Comparison of ENCODE assay signal across 8 cellular contexts in genomic region chr17:45490615-45491433, GRCh38. TPM values are rescaled to one million over a fixed set of nuclear protein-coding genes. Genes with fewer than 3 reads are reported as not detected.
DNase-seq lines count a peak whose midpoint lies in the region; ATAC-seq and TF ChIP-seq lines count a peak whose summit lies in the region.
"Not testable (repeated sequence)": the region's sequence is repeated elsewhere in the genome, so short reads cannot be mapped to it uniquely, and the experiment has no call there.

TSS of gene PLEKHM1 (minus strand) at chr17:45490721. CDS start at chr17:45482484, 8,237 bp downstream.

- not testable (repeated sequence) for TF ChIP-seq CTCF in Loucy (conservative IDR thresholded peaks at IDR 0.05; ENCODE audit: low read length); fibroblast of the aortic adventitia (IDR thresholded peaks at IDR 0.05; ENCODE audit: insufficient read depth, low read length)

- H3K9me3 ChIP-seq in Loucy (ENCODE audit: insufficient read depth, low read depth, low read length), result not testable (repeated sequence)

- H3K4me2 ChIP-seq in Loucy (ENCODE audit: low read depth, low read length, poor library complexity, severe bottlenecking), result peak within 1 kb of the TSS; percentile 89

- H3K27me3 ChIP-seq in H7 (ENCODE audit: control insufficient read depth, insufficient read depth, low read length); Loucy (ENCODE audit: insufficient read depth, low read length, poor library complexity, severe bottlenecking): not testable (repeated sequence)

- peak; percentile 99 for ATAC-seq in natural killer cell treated with Interleukin-12 subunit alpha and Interleukin-12 subunit beta and Interleukin-15 and Interleukin-18, amount 100 ng/mL, for 72 hours

- H3K36me3 Mint-ChIP-seq in natural killer cell treated with Interleukin-12 subunit alpha and Interleukin-12 subunit beta and Interleukin-15 and Interleukin-18, amount 100 ng/mL, for 72 hours, result not testable (repeated sequence)

- H2AFZ ChIP-seq in Loucy (ENCODE audit: low read length), result not testable (repeated sequence)

- H3K27ac Mint-ChIP-seq in natural killer cell treated with Interleukin-12 subunit alpha and Interleukin-12 subunit beta and Interleukin-15 and Interleukin-18, amount 100 ng/mL, for 72 hours, result peak within 1 kb of the TSS; percentile 83 to 94

- peak within 1 kb of the TSS; percentile 76 for H3K9ac ChIP-seq in Loucy (ENCODE audit: low read depth, low read length, poor library complexity, severe bottlenecking)

- H3K4me3 Mint-ChIP-seq in natural killer cell treated with Interleukin-12 subunit alpha and Interleukin-12 subunit beta and Interleukin-15 and Interleukin-18, amount 100 ng/mL, for 72 hours, result peak within 1 kb of the TSS; percentile 98

- peak; percentile 87 for DNase-seq in ELR (ENCODE audit: low read depth)
- DNase-seq in H7, result peak; percentile 89
- peak; percentile 73 for DNase-seq in SIG-M5 treated with dmso at 0.1 percent for 504 hours (lab: John Stamatoyannopoulos, UW; ENCODE audit: unreplicated experiment)
- peak; percentile 94 for DNase-seq in activated effector memory CD4-positive, alpha-beta T cell treated with anti-CD3 and anti-CD28 coated beads, Interleukin-2, amount 50 U/mL, for 16 hours
- peak; percentile 66 for DNase-seq in fibroblast of the aortic adventitia (ENCODE audit: low read depth)
- peak; percentile 90 for DNase-seq in natural killer cell treated with Interleukin-12 subunit alpha and Interleukin-12 subunit beta and Interleukin-15 and Interleukin-18, amount 100 ng/mL, for 72 hours (ENCODE audit: low spot score)
- peak; percentile 62 to 77 (median 74) for DNase-seq in stimulated activated naive CD4-positive, alpha-beta T cell (lab: John Stamatoyannopoulos, UW)

- H3K4me3 ChIP-seq in H7 (ENCODE audit: insufficient read depth, low read depth, low read length) (peak within 1 kb of the TSS; percentile 52), Loucy (ENCODE audit: low read length, poor library complexity, severe bottlenecking) (peak within 1 kb of the TSS; percentile 88), fibroblast of the aortic adventitia (ENCODE audit: low read depth, low read length) (peak within 1 kb of the TSS; percentile 68)

- not testable (repeated sequence) for H4K20me1 ChIP-seq in Loucy (ENCODE audit: insufficient read depth, low read length, poor library complexity, severe bottlenecking)

- H3K27me3 Mint-ChIP-seq in natural killer cell treated with Interleukin-12 subunit alpha and Interleukin-12 subunit beta and Interleukin-15 and Interleukin-18, amount 100 ng/mL, for 72 hours, result not testable (repeated sequence)

- peaks cover 28% of the 10 kb centered on the region for H3K79me2 ChIP-seq in Loucy (ENCODE audit: insufficient read depth, low read length)

- H3K9me3 Mint-ChIP-seq in natural killer cell treated with Interleukin-12 subunit alpha and Interleukin-12 subunit beta and Interleukin-15 and Interleukin-18, amount 100 ng/mL, for 72 hours, result not testable (repeated sequence)

- H3K4me1 Mint-ChIP-seq in natural killer cell treated with Interleukin-12 subunit alpha and Interleukin-12 subunit beta and Interleukin-15 and Interleukin-18, amount 100 ng/mL, for 72 hours (ENCODE audit: low read depth in 2 of 2), result peaks cover 25 to 28% of the 10 kb centered on the region in 2 donors

- H3F3A ChIP-seq in Loucy (ENCODE audit: low read depth), result not testable (repeated sequence)

- H3K9me2 ChIP-seq in Loucy (replicated peaks; ENCODE audit: low read depth, low read length), result not testable (repeated sequence)

- not testable (repeated sequence) for H3K36me3 ChIP-seq in H7 (replicated peaks; ENCODE audit: control insufficient read depth, insufficient read depth, low read length); Loucy (ENCODE audit: insufficient read depth, low read length)

- not testable (repeated sequence) for H3K4me1 ChIP-seq in Loucy (ENCODE audit: insufficient read depth, low read length, poor library complexity, severe bottlenecking)

RNA-seq across cellular contexts. Expression of gene PLEKHM1, which starts in this region (rescaled TPM):
- total RNA-seq in H7 (2014; rRNA removed; shearing (Covaris generic)), result 5.0 and 5.8 TPM in 2 replicates
- 27.6 and 33.5 TPM in 2 replicates for total RNA-seq in fibroblast of the aortic adventitia (ENCODE audit: low replicate concordance)
- total RNA-seq in natural killer cell treated with Interleukin-12 subunit alpha and Interleukin-12 subunit beta and Interleukin-15 and Interleukin-18, amount 100 ng/mL, for 72 hours, result 10 to 100 TPM; 63.1 to 68.1 TPM

Comparison
In these comparisons a context has a peak if more than half of its experiments do, and no peak if none do; other contexts are left out.
1. Peak in every context shown above with its lines: DNase-seq, ATAC-seq and H3K4me3 ChIP-seq.